Comparison of ENCODE assay signal across 14 cellular contexts in genomic region chr22:47316020-47316419, GRCh38.
"Had no signal": no experiment of that assay in that cellular context is flagged by ENCODE, and none has a peak within 500 bp of the region (broad histone marks: within the 10 kb centered on the region; RNA-seq: fewer than 3 reads in every experiment).

No MANE protein-coding gene starts in this region.

- ATAC-seq: activated CD4-positive, alpha-beta T cell treated with anti-CD3 and anti-CD28 coated beads for 36 hours; activated naive CD4-positive, alpha-beta T cell treated with anti-CD3 and anti-CD28 coated beads, Interleukin-2, amount 50 U/mL, for 72 hours; esophagus mucosa; left ventricle myocardium superior had no signal

- H3K4me1 ChIP-seq: adrenal gland, breast epithelium had no signal

- H3K4me3 ChIP-seq: adrenal gland, breast epithelium, coronary artery had no signal

- DNase-seq: activated CD4-positive, alpha-beta memory T cell treated with anti-CD3 and anti-CD28 coated beads for 36 hours; activated CD4-positive, alpha-beta T cell treated with anti-CD3 and anti-CD28 coated beads for 36 hours; activated gamma-delta T cell treated with Interleukin-2 at 50 U/mL for 16 hours; activated T-cell treated with anti-CD3 and anti-CD28 coated beads for 4 hours; left ventricle myocardium superior; occipital lobe; posterior cingulate gyrus; stimulated activated CD8-positive, alpha-beta memory T cell treated with anti-CD3 and anti-CD28 coated beads, Interleukin-4, amount 100 ng/mL, for 48 hours; stimulated activated naive CD4-positive, alpha-beta T cell had no signal

- H3K36me3 ChIP-seq: adrenal gland, breast epithelium had no signal

- H3K27ac ChIP-seq: adrenal gland, breast epithelium, coronary artery had no signal

- H3K27me3 ChIP-seq: adrenal gland, breast epithelium had no signal
